ENCODE assay signal across 8 cellular contexts in genomic region chr11:77091146-77091940, GRCh38. TPM values are rescaled to one million over a fixed set of nuclear protein-coding genes. Genes with fewer than 3 reads are reported as not detected.
DNase-seq lines count a peak whose midpoint lies in the region; ATAC-seq and TF ChIP-seq lines count a peak whose summit lies in the region.

No MANE protein-coding gene starts in this region.

- H3K27me3 ChIP-seq in heart left ventricle (no peaks in the 10 kb centered on the region), psoas muscle (ENCODE audit: insufficient read depth in 3 of 3, low read length in 2 of 3) (no peaks in the 10 kb centered on the region)

- TF ChIP-seq CTCF in GM10248 (IDR thresholded peaks at IDR 0.05; ENCODE audit: control extremely low read depth, extremely low read depth, low read depth, missing control alignments) (peak; percentile 98), HEK293 (tag by site-specific recombination; IDR thresholded peaks at IDR 0.05) (peak; percentile 74; the same call in 1 of the 2 replicates), heart left ventricle (IDR thresholded peaks at IDR 0.05) (peak; percentile 83 to 95 (median 90)), psoas muscle (IDR thresholded peaks at IDR 0.05) (peak; percentile 91)

- no peak overlapping the region for H3K4me3 Mint-ChIP-seq in activated naive CD8-positive, alpha-beta T cell treated with anti-CD3 and anti-CD28 coated beads for 36 hours

- no peaks in the 10 kb centered on the region for H3K9me3 Mint-ChIP-seq in activated naive CD8-positive, alpha-beta T cell treated with anti-CD3 and anti-CD28 coated beads for 36 hours

- peaks cover 8% of the 10 kb centered on the region for H3K4me1 Mint-ChIP-seq in activated naive CD8-positive, alpha-beta T cell treated with anti-CD3 and anti-CD28 coated beads for 36 hours

- ATAC-seq in heart left ventricle (peak; percentile 59 to 80 (median 76)), psoas muscle (peak; percentile 85 to 96 (median 90))

- POLR2A ChIA-PET in GM10248 (lab: Yijun Ruan, JAX): interaction anchor here (1.0 kb wide), 1 partner anchor 44 kb away, joined by 3 read pairs; no protein-coding TSS in a partner anchor
- POLR2A ChIA-PET in HEK293 (lab: Yijun Ruan, JAX): interaction anchor here (0.9 to 1.0 kb wide), 2 partner anchors 9 to 24 kb away, joined by 3 read pairs; partner anchors contain the start of gene CAPN5

- TF ChIP-seq POLR2A in heart left ventricle (IDR thresholded peaks at IDR 0.05): no peak

- 30 to 37% (median 34%) methylated on average over 8 to 9 of the region's 9 CpGs for WGBS in heart left ventricle, 4 donors
- 31 to 37% (median 36%) methylated on average over 9 of the region's 9 CpGs for WGBS in psoas muscle, 3 donors

- no peak overlapping the region for H3K27ac Mint-ChIP-seq in activated naive CD8-positive, alpha-beta T cell treated with anti-CD3 and anti-CD28 coated beads for 36 hours

- no peaks in the 10 kb centered on the region for H3K27me3 Mint-ChIP-seq in activated naive CD8-positive, alpha-beta T cell treated with anti-CD3 and anti-CD28 coated beads for 36 hours

- no peaks in the 10 kb centered on the region for H3K9me3 ChIP-seq in HEK293 (ENCODE audit: control insufficient read depth, insufficient read depth, low read depth, low read length)
- no peaks in the 10 kb centered on the region for H3K9me3 ChIP-seq in heart left ventricle
- H3K9me3 ChIP-seq in psoas muscle: no peaks in the 10 kb centered on the region

- H3K4me1 ChIP-seq in HEK293 (ENCODE audit: control insufficient read depth, insufficient read depth, low read length): no peaks in the 10 kb centered on the region
- peaks cover 0 to 1% (median 0%) of the 10 kb centered on the region in 12 donors for H3K4me1 ChIP-seq in heart left ventricle
- H3K4me1 ChIP-seq in psoas muscle: no peaks in the 10 kb centered on the region

- H3K36me3 Mint-ChIP-seq in activated naive CD8-positive, alpha-beta T cell treated with anti-CD3 and anti-CD28 coated beads for 36 hours: no peaks in the 10 kb centered on the region

- intact Hi-C loops in heart left ventricle (cut with DNase I) (loop anchor here (1.0 to 10.0 kb wide), 9 partner anchors 43 to 357 kb away; no protein-coding TSS in a partner anchor), psoas muscle (cut with DNase I) (loop anchor here (1.0 to 10.0 kb wide), 6 partner anchors 43 to 367 kb away; no protein-coding TSS in a partner anchor)

- H3K4me3 ChIP-seq in HEK293 (ENCODE audit: low read depth, low read length) (no peak overlapping the region), heart left ventricle (no peak overlapping the region), psoas muscle (no peak overlapping the region)

- no peak overlapping the region for H3K27ac ChIP-seq in HEK293 (ENCODE audit: extremely low read depth, low read depth, low read length)
- no peak overlapping the region for H3K27ac ChIP-seq in heart left ventricle
- H3K27ac ChIP-seq in psoas muscle: no peak overlapping the region

- CTCF ChIA-PET in GM10248 (lab: Yijun Ruan, JAX) (interaction anchor here (0.6 to 9.1 kb wide), 48 partner anchors 8 to 528 kb away, joined by 3 to 85 read pairs (median 5); partner anchors contain the start of genes B3GNT6, CAPN5 and MYO7A), HEK293 (lab: Yijun Ruan, JAX) (interaction anchor here (0.6 to 4.1 kb wide), 46 partner anchors 9 to 457 kb away, joined by 3 to 61 read pairs (median 4); partner anchors contain the start of gene MYO7A)

- H3K36me3 ChIP-seq in HEK293 (ENCODE audit: control insufficient read depth in 2 of 2, insufficient read depth in 1 of 2, low read length in 2 of 2) (no peaks in the 10 kb centered on the region), heart left ventricle (peaks cover 0 to 3% (median 0%) of the 10 kb centered on the region in 9 donors), psoas muscle (ENCODE audit: insufficient read depth in 1 of 2, low read depth in 1 of 2) (no peaks in the 10 kb centered on the region)

- DNase-seq in GM10248 (ENCODE audit: extremely low spot score) (peak; percentile 91), NCI-H1105 (lab: John Stamatoyannopoulos, UW) (peak; percentile 62), SW480 (ENCODE audit: low spot score) (peak; percentile 78), heart left ventricle (peak; percentile 66 to 88 (median 73)), psoas muscle (peak; percentile 80 to 87), cortex of kidney (lab: John Stamatoyannopoulos, UW) (no peak)
- peak; percentile 81 for DNase-seq in activated naive CD8-positive, alpha-beta T cell treated with anti-CD3 and anti-CD28 coated beads for 36 hours

TF ChIP-seq in HEK293, 187 proteins besides CTCF, POLR2A, EP300 and RAD21:
- TF ChIP-seq ZNF704 (tag by site-specific recombination; IDR thresholded peaks at IDR 0.05): no peak
- no peak for TF ChIP-seq ZNF221 (tag by site-specific recombination; IDR thresholded peaks at IDR 0.05; ENCODE audit: borderline replicate concordance)
- no peak for TF ChIP-seq ZNF335 (tag by site-specific recombination; conservative IDR thresholded peaks at IDR 0.05)
- no peak for TF ChIP-seq ZNF211 (tag by site-specific recombination; IDR thresholded peaks at IDR 0.05; ENCODE audit: low read depth)
- no peak for TF ChIP-seq ZNF610 (tag by site-specific recombination; IDR thresholded peaks at IDR 0.05; ENCODE audit: borderline replicate concordance)
- TF ChIP-seq ZSCAN16 (tag by site-specific recombination; IDR thresholded peaks at IDR 0.05): no peak
- peak; percentile 61 for TF ChIP-seq ZNF654 (tag by site-specific recombination; IDR thresholded peaks at IDR 0.05; ENCODE audit: low read depth)
- no peak for TF ChIP-seq ZNF341 (tag by site-specific recombination; IDR thresholded peaks at IDR 0.05; ENCODE audit: low read depth)
- 0 out of 2 replicates have a peak, but pooled peaks have one; percentile 11 for TF ChIP-seq ZNF121 (tag by site-specific recombination; IDR thresholded peaks at IDR 0.05)
- TF ChIP-seq ZNF24 (tag by site-specific recombination; IDR thresholded peaks at IDR 0.05): no peak
- TF ChIP-seq ZNF10 (tag by site-specific recombination; IDR thresholded peaks at IDR 0.05): peak; percentile 53; the same call in 1 of the 2 replicates
- peak; percentile 32; the same call in 1 of the 2 replicates for TF ChIP-seq ZNF768 (tag by site-specific recombination; IDR thresholded peaks at IDR 0.05)
- TF ChIP-seq ZFP37 (tag by site-specific recombination; IDR thresholded peaks at IDR 0.05): no peak
- no peak for TF ChIP-seq ZNF311 (tag by site-specific recombination; IDR thresholded peaks at IDR 0.05; ENCODE audit: borderline replicate concordance)
- TF ChIP-seq ZEB2 (tag by site-specific recombination; IDR thresholded peaks at IDR 0.05): 0 out of 2 replicates have a peak, but pooled peaks have one; percentile 30
- no peak for TF ChIP-seq ZNF37A (tag by site-specific recombination; IDR thresholded peaks at IDR 0.05)
- no peak for TF ChIP-seq KLF1 (tag by site-specific recombination; IDR thresholded peaks at IDR 0.05)

RNA-seq across cellular contexts. Expression of gene OMP, which starts 11.3 kb away (rescaled TPM):
- total RNA-seq in activated naive CD8-positive, alpha-beta T cell treated with anti-CD3 and anti-CD28 coated beads for 36 hours: not detected
- total RNA-seq in heart left ventricle (not detected), psoas muscle (not detected)
- polyA plus RNA-seq in heart left ventricle (not detected), psoas muscle (under 1 TPM in 1 of 3 donors, not detected in 2; 0.32 TPM)

RNA-seq across cellular contexts. Expression of gene CAPN5, which starts 24.6 kb away (rescaled TPM):
- total RNA-seq in activated naive CD8-positive, alpha-beta T cell treated with anti-CD3 and anti-CD28 coated beads for 36 hours: 1 to 10 TPM; 2.2 to 2.4 TPM
- total RNA-seq in heart left ventricle (1 to 10 TPM; 1.2 to 4.5 (median 2.3) TPM), psoas muscle (1 to 10 TPM in 2 of 4 donors, under 1 TPM in 2; 0.88 to 1.8 (median 1.1) TPM)
- polyA plus RNA-seq in heart left ventricle (1 to 10 TPM; 1.1 to 2.0 TPM), psoas muscle (under 1 TPM; 0.59 to 0.67 (median 0.64) TPM)

RNA-seq across cellular contexts. Expression of gene MYO7A, which starts 36.7 kb away (rescaled TPM):
- total RNA-seq in activated naive CD8-positive, alpha-beta T cell treated with anti-CD3 and anti-CD28 coated beads for 36 hours: under 1 TPM; 0.06 to 0.16 TPM
- 10 to 100 TPM in 1 of 9 donors, 1 to 10 TPM in 8; 1.6 to 17.1 (median 2.7) TPM for total RNA-seq in heart left ventricle
- polyA plus RNA-seq in heart left ventricle: 1 to 10 TPM; 1.0 to 2.9 TPM
- total RNA-seq in psoas muscle: 1 to 10 TPM; 2.3 to 3.0 (median 2.8) TPM
- polyA plus RNA-seq in psoas muscle: 1 to 10 TPM in 2 of 3 donors, under 1 TPM in 1; 0.62 to 1.1 (median 1.0) TPM

RNA-seq across cellular contexts. Expression of gene B3GNT6, which starts 57.1 kb away (rescaled TPM):
- not detected for total RNA-seq in activated naive CD8-positive, alpha-beta T cell treated with anti-CD3 and anti-CD28 coated beads for 36 hours
- total RNA-seq in heart left ventricle (not detected), psoas muscle (under 1 TPM in 1 of 4 donors, not detected in 3; 0.12 TPM)
- polyA plus RNA-seq in heart left ventricle (not detected), psoas muscle (not detected)
